19 cellular contexts compared by ENCODE assay signal in genomic region chr1:214640431-214641213, GRCh38.
"Had no signal": no experiment of that assay in that cellular context is flagged by ENCODE, and none has a peak within 500 bp of the region (broad histone marks: within the 10 kb centered on the region; RNA-seq: fewer than 3 reads in every experiment).

No MANE protein-coding gene starts in this region.

- H3K27me3 Mint-ChIP-seq: activated naive CD8-positive, alpha-beta T cell treated with anti-CD3 and anti-CD28 coated beads, Interleukin-2, amount 50 U/mL, for 24 hours; dendritic cell treated with granulocyte-macrophage colony-stimulating factor and Interleukin-4, amounts not matched to agents 40 ng/mL and 50 ng/mL, for 4 days; effector memory CD8-positive, alpha-beta T cell had no signal

- H3K27ac Mint-ChIP-seq: activated naive CD8-positive, alpha-beta T cell treated with anti-CD3 and anti-CD28 coated beads, Interleukin-2, amount 50 U/mL, for 24 hours; dendritic cell treated with granulocyte-macrophage colony-stimulating factor and Interleukin-4, amounts not matched to agents 40 ng/mL and 50 ng/mL, for 4 days; effector memory CD8-positive, alpha-beta T cell; mesothelial cell of epicardium; neural progenitor cell had no signal

- H3K9ac ChIP-seq: neural progenitor cell had no signal

- H3K4me2 ChIP-seq: neural progenitor cell had no signal

- H3K4me3 ChIP-seq: breast epithelium, gastroesophageal sphincter, heart right ventricle, lung, neural progenitor cell, ovary, spleen, stomach, thoracic aorta had no signal

- H3K27ac ChIP-seq: breast epithelium, gastroesophageal sphincter, heart right ventricle, neural progenitor cell, ovary, stomach, thoracic aorta had no signal

- H3K36me3 ChIP-seq: breast epithelium, gastroesophageal sphincter, ovary, thoracic aorta had no signal

- H3K9me3 Mint-ChIP-seq: activated naive CD8-positive, alpha-beta T cell treated with anti-CD3 and anti-CD28 coated beads, Interleukin-2, amount 50 U/mL, for 24 hours; dendritic cell treated with granulocyte-macrophage colony-stimulating factor and Interleukin-4, amounts not matched to agents 40 ng/mL and 50 ng/mL, for 4 days; effector memory CD8-positive, alpha-beta T cell; mesothelial cell of epicardium; neural progenitor cell had no signal

- H3K9me3 ChIP-seq: breast epithelium, gastroesophageal sphincter, heart right ventricle, ovary, spleen, stomach, thoracic aorta had no signal

- H2AFZ ChIP-seq: neural progenitor cell had no signal

- H3K4me1 Mint-ChIP-seq: mesothelial cell of epicardium, neural progenitor cell had no signal

- DNase-seq: activated CD4-positive, CD25-positive, alpha-beta regulatory T cell; activated gamma-delta T cell; activated naive CD8-positive, alpha-beta T cell treated with anti-CD3 and anti-CD28 coated beads, Interleukin-2, amount 50 U/mL, for 24 hours; activated T-cell treated with anti-CD3 and anti-CD28 coated beads, Interleukin-2, amount 50 U/mL, for 48 hours; aorta; effector memory CD8-positive, alpha-beta T cell; heart right ventricle; left colon; ovary; spleen; stomach had no signal

- H3K4me1 ChIP-seq: breast epithelium, gastroesophageal sphincter, heart right ventricle, neural progenitor cell, spleen had no signal

- H3K27me3 ChIP-seq: breast epithelium, gastroesophageal sphincter, heart right ventricle, neural progenitor cell, ovary, spleen, stomach had no signal

- H3K4me3 Mint-ChIP-seq: activated naive CD8-positive, alpha-beta T cell treated with anti-CD3 and anti-CD28 coated beads, Interleukin-2, amount 50 U/mL, for 24 hours; dendritic cell treated with granulocyte-macrophage colony-stimulating factor and Interleukin-4, amounts not matched to agents 40 ng/mL and 50 ng/mL, for 4 days; effector memory CD8-positive, alpha-beta T cell; mesothelial cell of epicardium; neural progenitor cell had no signal

- ATAC-seq: activated naive CD8-positive, alpha-beta T cell treated with anti-CD3 and anti-CD28 coated beads, Interleukin-2, amount 50 U/mL, for 24 hours; effector memory CD8-positive, alpha-beta T cell; gastroesophageal sphincter; heart right ventricle; left colon; sciatic nerve had no signal
